In the genomic region with DNA sequence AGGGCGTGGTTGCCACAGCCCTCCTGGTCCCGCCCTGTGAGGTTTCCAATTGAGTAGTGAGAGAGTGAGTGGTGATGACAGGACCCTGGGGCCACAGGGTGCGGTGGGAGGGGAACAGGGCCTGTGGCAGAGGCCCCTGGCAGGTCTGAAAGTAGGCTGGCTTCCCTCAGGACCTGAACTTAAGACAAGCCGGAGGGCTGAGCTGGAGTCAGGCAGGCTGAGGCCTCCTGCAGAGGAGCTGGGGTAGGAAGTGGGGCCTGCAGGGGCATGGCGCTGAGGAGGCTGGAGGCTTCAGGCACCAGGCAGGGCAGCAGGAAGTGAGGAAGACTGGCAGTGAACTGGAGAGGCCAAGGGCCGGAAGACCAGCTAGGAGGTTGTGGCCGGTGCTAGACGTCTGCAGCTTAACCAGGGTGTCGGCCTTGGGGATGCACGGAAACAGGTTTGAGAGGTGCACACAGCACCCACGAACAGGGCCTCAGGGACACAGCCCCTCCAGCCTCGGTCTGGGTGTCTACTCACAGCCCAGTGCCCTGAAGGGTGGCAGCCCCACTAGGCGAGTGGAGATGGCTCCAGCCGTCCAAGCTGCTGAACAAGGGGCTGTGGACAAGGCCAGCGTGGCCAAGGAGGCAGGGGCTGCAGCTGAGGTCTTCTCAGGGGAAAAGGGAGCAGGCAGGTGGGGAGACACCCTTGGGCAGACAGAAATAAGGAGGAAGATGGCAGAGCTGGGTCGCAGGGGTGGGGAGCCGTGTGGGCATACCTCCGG, we compare ENCODE assay signal across 15 cellular contexts. TPM values are rescaled to one million over a fixed set of nuclear protein-coding genes. Genes with fewer than 3 reads are reported as not detected.
DNase-seq lines count a peak whose midpoint lies in the region; ATAC-seq, FAIRE-seq and TF ChIP-seq lines count a peak whose summit lies in the region.
"Had no signal": no experiment of that assay in that cellular context is flagged by ENCODE, and none has a peak within 500 bp of the region (broad histone marks: within the 10 kb centered on the region; RNA-seq: fewer than 3 reads in every experiment).

No MANE protein-coding gene starts in this region.

- H3K36me3 Mint-ChIP-seq in immature natural killer cell (no peaks in the 10 kb centered on the region), glutamatergic neuron (ENCODE audit: unreplicated experiment) (no peaks in the 10 kb centered on the region)

- H3K4me3 Mint-ChIP-seq in immature natural killer cell (peak overlapping the region; percentile 50 to 80 (median 72)), glutamatergic neuron (ENCODE audit: unreplicated experiment) (no peak overlapping the region)

- no peak for FAIRE-seq in frontal cortex (lab: Jason Lieb, UNC)

- H3K27me3 Mint-ChIP-seq in immature natural killer cell (ENCODE audit: low read depth in 3 of 3): peaks cover 1 to 7% (median 4%) of the 10 kb centered on the region in 3 donors
- peaks cover 2% of the 10 kb centered on the region for H3K27me3 Mint-ChIP-seq in glutamatergic neuron (ENCODE audit: unreplicated experiment)

- peak overlapping the region; percentile 70 to 95 (median 92) for H3K27ac Mint-ChIP-seq in immature natural killer cell
- H3K27ac Mint-ChIP-seq in glutamatergic neuron (ENCODE audit: unreplicated experiment): no peak overlapping the region

- no peak for TF ChIP-seq CTCF in glutamatergic neuron (IDR thresholded peaks at IDR 0.05; ENCODE audit: partially characterized antibody, unreplicated experiment)

- H3K4me1 Mint-ChIP-seq in immature natural killer cell (peaks cover 66 to 79% of the 10 kb centered on the region in 2 donors), glutamatergic neuron (ENCODE audit: low read depth, unreplicated experiment) (no peaks in the 10 kb centered on the region)

- H3K9me3 Mint-ChIP-seq in immature natural killer cell (no peaks in the 10 kb centered on the region), glutamatergic neuron (ENCODE audit: unreplicated experiment) (no peaks in the 10 kb centered on the region)

- peak; percentile 85 to 95 for ATAC-seq in activated CD4-positive, CD25-positive, alpha-beta regulatory T cell treated with anti-CD3 and anti-CD28 coated beads, Interleukin-2, amount 50 U/mL, for 24 hours
- no peak; the same call in 2 of the 3 replicates for ATAC-seq in SK-N-SH treated with all-trans-retinoic acid at 6 μM for 48 hours
- ATAC-seq: heart left ventricle had no signal

- DNase-seq in activated CD4-positive, CD25-positive, alpha-beta regulatory T cell treated with anti-CD3 and anti-CD28 coated beads, Interleukin-2, amount 50 U/mL, for 72 hours: no peak
- DNase-seq in activated CD8-positive, alpha-beta memory T cell treated with anti-CD3 and anti-CD28 coated beads for 48 hours (ENCODE audit: low read depth in 2 of 3, low spot score in 2 of 3): peak; percentile 39 to 62 (median 42)
- DNase-seq in immature natural killer cell: peak; percentile 35 to 60 (median 51)
- peak; percentile 65 to 83 for DNase-seq in stimulated activated CD8-positive, alpha-beta memory T cell treated with anti-CD3 and anti-CD28 coated beads, Interleukin-7, amount 100 ng/mL, for 48 hours (ENCODE audit: extremely low read depth in 1 of 2, low read depth in 1 of 2)
- no peak for DNase-seq in frontal cortex (ENCODE audit: low spot score in 2 of 2)
- DNase-seq in glutamatergic neuron: no peak
- DNase-seq: 8988T; effector CD8-positive, alpha-beta T cell; heart left ventricle; mesendoderm; NCI-H446; retina; SK-N-SH had no signal

TF ChIP-seq in SK-N-SH treated with all-trans-retinoic acid at 6 μM for 48 hours, 23 proteins besides CTCF, POLR2A, EP300 and RAD21:
- TF ChIP-seq, protein P1, sequence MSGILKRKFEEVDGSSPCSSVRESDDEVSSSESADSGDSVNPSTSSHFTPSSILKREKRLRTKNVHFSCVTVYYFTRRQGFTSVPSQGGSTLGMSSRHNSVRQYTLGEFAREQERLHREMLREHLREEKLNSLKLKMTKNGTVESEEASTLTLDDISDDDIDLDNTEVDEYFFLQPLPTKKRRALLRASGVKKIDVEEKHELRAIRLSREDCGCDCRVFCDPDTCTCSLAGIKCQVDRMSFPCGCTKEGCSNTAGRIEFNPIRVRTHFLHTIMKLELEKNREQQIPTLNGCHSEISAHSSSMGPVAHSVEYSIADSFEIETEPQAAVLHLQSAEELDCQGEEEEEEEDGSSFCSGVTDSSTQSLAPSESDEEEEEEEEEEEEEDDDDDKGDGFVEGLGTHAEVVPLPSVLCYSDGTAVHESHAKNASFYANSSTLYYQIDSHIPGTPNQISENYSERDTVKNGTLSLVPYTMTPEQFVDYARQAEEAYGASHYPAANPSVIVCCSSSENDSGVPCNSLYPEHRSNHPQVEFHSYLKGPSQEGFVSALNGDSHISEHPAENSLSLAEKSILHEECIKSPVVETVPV (CRISPR knock-in tag; IDR thresholded peaks at IDR 0.05): no peak
- TF ChIP-seq, protein P2, sequence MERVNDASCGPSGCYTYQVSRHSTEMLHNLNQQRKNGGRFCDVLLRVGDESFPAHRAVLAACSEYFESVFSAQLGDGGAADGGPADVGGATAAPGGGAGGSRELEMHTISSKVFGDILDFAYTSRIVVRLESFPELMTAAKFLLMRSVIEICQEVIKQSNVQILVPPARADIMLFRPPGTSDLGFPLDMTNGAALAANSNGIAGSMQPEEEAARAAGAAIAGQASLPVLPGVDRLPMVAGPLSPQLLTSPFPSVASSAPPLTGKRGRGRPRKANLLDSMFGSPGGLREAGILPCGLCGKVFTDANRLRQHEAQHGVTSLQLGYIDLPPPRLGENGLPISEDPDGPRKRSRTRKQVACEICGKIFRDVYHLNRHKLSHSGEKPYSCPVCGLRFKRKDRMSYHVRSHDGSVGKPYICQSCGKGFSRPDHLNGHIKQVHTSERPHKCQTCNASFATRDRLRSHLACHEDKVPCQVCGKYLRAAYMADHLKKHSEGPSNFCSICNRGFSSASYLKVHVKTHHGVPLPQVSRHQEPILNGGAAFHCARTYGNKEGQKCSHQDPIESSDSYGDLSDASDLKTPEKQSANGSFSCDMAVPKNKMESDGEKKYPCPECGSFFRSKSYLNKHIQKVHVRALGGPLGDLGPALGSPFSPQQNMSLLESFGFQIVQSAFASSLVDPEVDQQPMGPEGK (CRISPR knock-in tag; IDR thresholded peaks at IDR 0.05; ENCODE audit: borderline replicate concordance): no peak
- TF ChIP-seq, protein P3, sequence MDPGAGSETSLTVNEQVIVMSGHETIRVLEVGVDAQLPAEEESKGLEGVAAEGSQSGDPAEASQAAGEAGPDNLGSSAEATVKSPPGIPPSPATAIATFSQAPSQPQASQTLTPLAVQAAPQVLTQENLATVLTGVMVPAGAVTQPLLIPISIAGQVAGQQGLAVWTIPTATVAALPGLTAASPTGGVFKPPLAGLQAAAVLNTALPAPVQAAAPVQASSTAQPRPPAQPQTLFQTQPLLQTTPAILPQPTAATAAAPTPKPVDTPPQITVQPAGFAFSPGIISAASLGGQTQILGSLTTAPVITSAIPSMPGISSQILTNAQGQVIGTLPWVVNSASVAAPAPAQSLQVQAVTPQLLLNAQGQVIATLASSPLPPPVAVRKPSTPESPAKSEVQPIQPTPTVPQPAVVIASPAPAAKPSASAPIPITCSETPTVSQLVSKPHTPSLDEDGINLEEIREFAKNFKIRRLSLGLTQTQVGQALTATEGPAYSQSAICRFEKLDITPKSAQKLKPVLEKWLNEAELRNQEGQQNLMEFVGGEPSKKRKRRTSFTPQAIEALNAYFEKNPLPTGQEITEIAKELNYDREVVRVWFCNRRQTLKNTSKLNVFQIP (CRISPR knock-in tag; IDR thresholded peaks at IDR 0.05; ENCODE audit: borderline replicate concordance, low read depth): no peak
- TF ChIP-seq TOX (CRISPR knock-in tag; IDR thresholded peaks at IDR 0.05; ENCODE audit: borderline replicate concordance) (no peak), ZNF565 (CRISPR knock-in tag; conservative IDR thresholded peaks at IDR 0.05; ENCODE audit: low read depth) (no peak), SNAI2 (CRISPR knock-in tag; IDR thresholded peaks at IDR 0.05) (no peak), ZNF70 (CRISPR knock-in tag; IDR thresholded peaks at IDR 0.05) (no peak), ARNTL (CRISPR knock-in tag; IDR thresholded peaks at IDR 0.05; ENCODE audit: borderline replicate concordance, low read depth) (no peak), ZFP3 (CRISPR knock-in tag; IDR thresholded peaks at IDR 0.05) (no peak), ISL1 (CRISPR knock-in tag; IDR thresholded peaks at IDR 0.05) (no peak), ESRRG (CRISPR knock-in tag; IDR thresholded peaks at IDR 0.05) (no peak), CSDC2 (CRISPR knock-in tag; IDR thresholded peaks at IDR 0.05) (no peak)

RNA-seq across cellular contexts. Expression of a gene that starts 17.8 kb away (rescaled TPM):
- polyA plus RNA-seq in immature natural killer cell: 100 to 1,000 TPM; 174 to 222 (median 184) TPM
- total RNA-seq in frontal cortex: 35.5 TPM
- 37.9 TPM for total RNA-seq in glutamatergic neuron (ENCODE audit: unreplicated experiment)

RNA-seq across cellular contexts. Expression of a gene that starts 41.4 kb away (rescaled TPM):
- polyA plus RNA-seq in immature natural killer cell: 100 to 1,000 TPM; 107 to 244 (median 141) TPM
- 2.0 TPM for total RNA-seq in frontal cortex
- total RNA-seq in glutamatergic neuron (ENCODE audit: unreplicated experiment): 0.96 TPM

Comparison
In these comparisons a context has a peak if more than half of its experiments do, and no peak if none do; other contexts are left out.
1. DNase-seq: peak in activated CD8-positive, alpha-beta memory T cell treated with anti-CD3 and anti-CD28 coated beads for 48 hours (3 of 3), immature natural killer cell (3 of 3) and stimulated activated CD8-positive, alpha-beta memory T cell treated with anti-CD3 and anti-CD28 coated beads, Interleukin-7, amount 100 ng/mL, for 48 hours (2 of 2); none in activated CD4-positive, CD25-positive, alpha-beta regulatory T cell treated with anti-CD3 and anti-CD28 coated beads, Interleukin-2, amount 50 U/mL, for 72 hours (single experiment), frontal cortex (0 of 2) and glutamatergic neuron (single experiment).